In genomic region chr2:44623622-44624351, GRCh38 we compare ENCODE assay signal across 17 cellular contexts.
DNase-seq lines count a peak whose midpoint lies in the region; ATAC-seq and TF ChIP-seq lines count a peak whose summit lies in the region.
"Had no signal": no experiment of that assay in that cellular context is flagged by ENCODE, and none has a peak within 500 bp of the region (broad histone marks: within the 10 kb centered on the region; RNA-seq: fewer than 3 reads in every experiment).

No MANE protein-coding gene starts in this region.

- H3K27me3 Mint-ChIP-seq in neural crest cell (ENCODE audit: low read depth): no peaks in the 10 kb centered on the region

- H3K4me1 Mint-ChIP-seq in neural crest cell: no peaks in the 10 kb centered on the region

- peak; percentile 76 for DNase-seq in DMS79 (lab: John Stamatoyannopoulos, UW)
- peak; percentile 36 for DNase-seq in NCI-H1436 (lab: John Stamatoyannopoulos, UW)
- DNase-seq in neural crest cell (ENCODE audit: low read depth, low spot score): no peak
- DNase-seq in head of caudate nucleus: no peak
- no peak for DNase-seq in NCI-H226
- no peak for DNase-seq in thyroid gland
- DNase-seq: activated CD4-positive, CD25-positive, alpha-beta regulatory T cell; activated naive CD4-positive, alpha-beta T cell treated with Interleukin-2 at 50 U/mL for 16 hours; GM23248; NCI-H2171; T-helper 1 cell had no signal

- no peak for TF ChIP-seq POLR2A in thyroid gland (IDR thresholded peaks at IDR 0.05)

- no peak overlapping the region for H3K4me3 Mint-ChIP-seq in neural crest cell

- H3K36me3 Mint-ChIP-seq in neural crest cell (ENCODE audit: low read depth): no peaks in the 10 kb centered on the region

- H3K4me1 ChIP-seq in thyroid gland: no peaks in the 10 kb centered on the region
- H3K4me1 ChIP-seq: prostate gland had no signal

- H3K27ac ChIP-seq in thyroid gland: no peak overlapping the region
- H3K27ac ChIP-seq: GM23248, prostate gland, thoracic aorta had no signal

- ATAC-seq in SK-N-SH treated with all-trans-retinoic acid at 6 μM for 48 hours (0 out of 3 replicates have a peak, but pooled peaks have one; percentile 39), GM19324 (IDR thresholded peaks at IDR 0.05; ENCODE audit: low FRiP score, unreplicated experiment) (no peak)
- ATAC-seq: K562, Panc1 had no signal

- no peaks in the 10 kb centered on the region for H3K9me3 ChIP-seq in thyroid gland
- H3K9me3 ChIP-seq: prostate gland, thoracic aorta had no signal

- intact Hi-C loops in head of caudate nucleus (cut with DNase I) (no loop called here), thyroid gland (cut with DNase I) (no loop called here)

- no peaks in the 10 kb centered on the region for H3K27me3 ChIP-seq in thyroid gland

- H3K36me3 ChIP-seq in thyroid gland: no peaks in the 10 kb centered on the region
- H3K36me3 ChIP-seq: prostate gland, thoracic aorta had no signal

- TF ChIP-seq CTCF in neural crest cell (conservative IDR thresholded peaks at IDR 0.05) (peak; percentile 50), thyroid gland (IDR thresholded peaks at IDR 0.05) (peak in 1 of 6 experiments; percentile 25)

- no peak overlapping the region for H3K4me3 ChIP-seq in thyroid gland (replicated peaks in 1 of 3)
- H3K4me3 ChIP-seq: GM23248, K562, prostate gland, thoracic aorta had no signal

- peaks cover 3% of the 10 kb centered on the region for H3K9me3 Mint-ChIP-seq in neural crest cell

- H3K27ac Mint-ChIP-seq in neural crest cell (ENCODE audit: unreplicated experiment): no peak overlapping the region

TF ChIP-seq in SK-N-SH treated with all-trans-retinoic acid at 6 μM for 48 hours, 23 proteins besides CTCF, POLR2A, EP300 and RAD21:
- TF ChIP-seq ISL1 (CRISPR knock-in tag; IDR thresholded peaks at IDR 0.05) (no peak), CSRNP3 (CRISPR knock-in tag; IDR thresholded peaks at IDR 0.05) (no peak), ZFP3 (CRISPR knock-in tag; IDR thresholded peaks at IDR 0.05) (no peak), ZFP30 (CRISPR knock-in tag; IDR thresholded peaks at IDR 0.05) (no peak), CREB5 (CRISPR knock-in tag; IDR thresholded peaks at IDR 0.05; ENCODE audit: low read depth) (no peak), PATZ1 (CRISPR knock-in tag; IDR thresholded peaks at IDR 0.05; ENCODE audit: borderline replicate concordance) (no peak), ZNF8 (CRISPR knock-in tag; IDR thresholded peaks at IDR 0.05) (no peak), ARNTL (CRISPR knock-in tag; IDR thresholded peaks at IDR 0.05; ENCODE audit: borderline replicate concordance, low read depth) (no peak), ZNF70 (CRISPR knock-in tag; IDR thresholded peaks at IDR 0.05) (no peak)

Comparison
In these comparisons a context has a peak if more than half of its experiments do, and no peak if none do; other contexts are left out.
1. DNase-seq: peak in DMS79 (single experiment) and NCI-H1436 (single experiment); none in neural crest cell (single experiment), head of caudate nucleus (0 of 42), NCI-H226 (single experiment) and thyroid gland (0 of 2).